Comparison of ENCODE assay signal across 1 cellular context in genomic region chr11:71252782-71253730, GRCh38.
TF ChIP-seq lines count a peak whose summit lies in the region.

No MANE protein-coding gene starts in this region.

TF ChIP-seq in HepG2, 621 proteins besides CTCF, POLR2A, EP300 and RAD21 (continued from another document and continues in another):
- TF ChIP-seq HNF1A (IDR thresholded peaks at IDR 0.05; ENCODE audit: low read depth) (peak; percentile 55), HNF1A (CRISPR knock-in tag; IDR thresholded peaks at IDR 0.05; ENCODE audit: borderline replicate concordance) (peak; percentile 14; the same call in 1 of the 2 replicates), HNF4A (CRISPR knock-in tag; IDR thresholded peaks at IDR 0.05) (peak; percentile 77), ZNF883 (CRISPR knock-in tag; IDR thresholded peaks at IDR 0.05; ENCODE audit: not compliant biosample characterization) (no peak), ZNF430 (CRISPR knock-in tag; IDR thresholded peaks at IDR 0.05) (peak; percentile 12; the same call in 1 of the 2 replicates), ZMYM3 (CRISPR knock-in tag; IDR thresholded peaks at IDR 0.05) (peak; percentile 40; the same call in 1 of the 2 replicates), ELF3 (CRISPR knock-in tag; IDR thresholded peaks at IDR 0.05) (no peak; the same call in 1 of the 2 replicates), ZSCAN9 (CRISPR knock-in tag; IDR thresholded peaks at IDR 0.05; ENCODE audit: borderline replicate concordance) (no peak), XRCC5 (optimal IDR thresholded peaks at IDR 0.05; ENCODE audit: low read length) (peak; percentile 19), ZNF543 (CRISPR knock-in tag; IDR thresholded peaks at IDR 0.05) (0 out of 2 replicates have a peak, but pooled peaks have one; percentile 7), SAFB2 (CRISPR knock-in tag; IDR thresholded peaks at IDR 0.05; ENCODE audit: borderline replicate concordance, low read depth) (no peak), ZNF589 (CRISPR knock-in tag; conservative IDR thresholded peaks at IDR 0.05) (no peak), SOX6 (IDR thresholded peaks at IDR 0.05) (no peak), SOX6 (CRISPR knock-in tag; IDR thresholded peaks at IDR 0.05) (peak; percentile 77), MATR3 (CRISPR knock-in tag; IDR thresholded peaks at IDR 0.05) (no peak), KDM3A (CRISPR knock-in tag; IDR thresholded peaks at IDR 0.05; ENCODE audit: low read depth) (0 out of 2 replicates have a peak, but pooled peaks have one; percentile 54), POGK (CRISPR knock-in tag; conservative IDR thresholded peaks at IDR 0.05) (peak; percentile 37; the same call in 1 of the 2 replicates), JUN (CRISPR knock-in tag; IDR thresholded peaks at IDR 0.05) (no peak; the same call in 1 of the 2 replicates), SP1 (IDR thresholded peaks at IDR 0.05) (no peak), SP1 (CRISPR knock-in tag; IDR thresholded peaks at IDR 0.05) (no peak), PHF21A (CRISPR knock-in tag; IDR thresholded peaks at IDR 0.05) (peak; percentile 93), ZNF180 (CRISPR knock-in tag; IDR thresholded peaks at IDR 0.05; ENCODE audit: borderline replicate concordance, low read depth) (no peak), YY1 (IDR thresholded peaks at IDR 0.05; ENCODE audit: insufficient read depth, insufficient replicate concordance, low read depth, low read length) (no peak), ADNP (CRISPR knock-in tag; IDR thresholded peaks at IDR 0.05) (no peak), ZNF777 (CRISPR knock-in tag; IDR thresholded peaks at IDR 0.05) (no peak), ELF4 (CRISPR knock-in tag; IDR thresholded peaks at IDR 0.05; ENCODE audit: borderline replicate concordance) (no peak), ZBTB26 (CRISPR knock-in tag; IDR thresholded peaks at IDR 0.05; ENCODE audit: borderline replicate concordance) (peak; percentile 96), GFI1 (CRISPR knock-in tag; IDR thresholded peaks at IDR 0.05; ENCODE audit: borderline replicate concordance) (peak; percentile 29; the same call in 1 of the 2 replicates), CBFB (CRISPR knock-in tag; IDR thresholded peaks at IDR 0.05) (no peak), HBP1 (CRISPR knock-in tag; IDR thresholded peaks at IDR 0.05; ENCODE audit: low read depth) (no peak), KLF12 (CRISPR knock-in tag; IDR thresholded peaks at IDR 0.05; ENCODE audit: borderline replicate concordance) (peak; percentile 19; the same call in 1 of the 2 replicates), ZNF709 (CRISPR knock-in tag; IDR thresholded peaks at IDR 0.05) (no peak), ZNF350 (CRISPR knock-in tag; IDR thresholded peaks at IDR 0.05; ENCODE audit: borderline replicate concordance, low read depth) (peak; percentile 52; the same call in 1 of the 2 replicates), FOSL2 (CRISPR knock-in tag; IDR thresholded peaks at IDR 0.05) (peak; percentile 59; the same call in 1 of the 2 replicates), ARNT (IDR thresholded peaks at IDR 0.05) (no peak), SNAPC2 (CRISPR knock-in tag; IDR thresholded peaks at IDR 0.05) (no peak), TFAP4 (IDR thresholded peaks at IDR 0.05; ENCODE audit: borderline replicate concordance, low read depth) (peak; percentile 38), KAT2B (IDR thresholded peaks at IDR 0.05; ENCODE audit: borderline replicate concordance, low read depth, low read length) (no peak), GMEB2 (CRISPR knock-in tag; IDR thresholded peaks at IDR 0.05; ENCODE audit: low read depth) (no peak), NAIF1 (CRISPR knock-in tag; IDR thresholded peaks at IDR 0.05; ENCODE audit: borderline replicate concordance) (no peak; the same call in 1 of the 2 replicates), ELF1 (CRISPR knock-in tag; IDR thresholded peaks at IDR 0.05) (peak; percentile 29; the same call in 1 of the 2 replicates), ZNF577 (CRISPR knock-in tag; IDR thresholded peaks at IDR 0.05; ENCODE audit: borderline replicate concordance, low read depth) (no peak), NRL (CRISPR knock-in tag; IDR thresholded peaks at IDR 0.05; ENCODE audit: borderline replicate concordance) (peak; percentile 22; the same call in 1 of the 2 replicates), ZBTB20 (CRISPR knock-in tag; IDR thresholded peaks at IDR 0.05; ENCODE audit: borderline replicate concordance, low read depth) (0 out of 2 replicates have a peak, but pooled peaks have one; percentile 58), ZNF746 (CRISPR knock-in tag; IDR thresholded peaks at IDR 0.05) (no peak; the same call in 1 of the 2 replicates), ZNF784 (CRISPR knock-in tag; IDR thresholded peaks at IDR 0.05; ENCODE audit: borderline replicate concordance) (peak; percentile 20; the same call in 1 of the 2 replicates), RARG (CRISPR knock-in tag; IDR thresholded peaks at IDR 0.05; ENCODE audit: low read depth) (no peak), ZNF567 (CRISPR knock-in tag; IDR thresholded peaks at IDR 0.05; ENCODE audit: borderline replicate concordance) (no peak; the same call in 1 of the 2 replicates), ZFP36 (IDR thresholded peaks at IDR 0.05; ENCODE audit: borderline replicate concordance, low read depth, low read length, partially characterized antibody) (no peak), SMARCE1 (IDR thresholded peaks at IDR 0.05; ENCODE audit: borderline replicate concordance) (no peak), FOXO1 (CRISPR knock-in tag; IDR thresholded peaks at IDR 0.05) (no peak), GTF2F1 (IDR thresholded peaks at IDR 0.05; ENCODE audit: low read length) (no peak), PRMT3 (CRISPR knock-in tag; IDR thresholded peaks at IDR 0.05; ENCODE audit: borderline replicate concordance, low read depth) (0 out of 2 replicates have a peak, but pooled peaks have one; percentile 47), ZNF580 (CRISPR knock-in tag; IDR thresholded peaks at IDR 0.05; ENCODE audit: borderline replicate concordance, low read depth) (peak; percentile 73; the same call in 1 of the 2 replicates), PLRG1 (conservative IDR thresholded peaks at IDR 0.05) (no peak), ATM (IDR thresholded peaks at IDR 0.05; ENCODE audit: borderline replicate concordance) (no peak; the same call in 1 of the 2 replicates), ZNF253 (CRISPR knock-in tag; IDR thresholded peaks at IDR 0.05; ENCODE audit: borderline replicate concordance) (no peak), ZNF678 (CRISPR knock-in tag; IDR thresholded peaks at IDR 0.05) (no peak), STAT6 (CRISPR knock-in tag; IDR thresholded peaks at IDR 0.05; ENCODE audit: borderline replicate concordance) (no peak)
